Comparison of ENCODE assay signal across 27 cellular contexts in the genomic region with DNA sequence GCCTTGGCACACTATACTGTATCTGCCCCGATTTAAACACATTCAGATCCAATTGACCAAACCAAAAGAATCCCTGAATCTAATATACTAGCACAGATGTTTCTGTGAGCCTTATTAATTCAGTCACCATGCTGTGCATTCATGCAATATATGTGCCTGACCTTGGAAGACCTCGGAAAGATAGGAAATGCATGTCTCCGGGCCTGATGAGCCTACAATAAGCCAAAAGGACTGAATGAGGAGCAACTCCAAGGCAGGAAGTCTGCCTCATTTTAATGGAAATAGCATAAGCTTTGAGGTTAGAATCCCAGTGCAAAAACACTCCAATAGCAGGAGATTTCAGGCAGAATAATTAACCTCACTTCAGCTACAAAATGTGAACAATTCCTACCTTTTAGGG.
A peak's percentile ranks its signal among the peaks of the same experiment; 100 is the strongest.
DNase-seq lines count a peak whose midpoint lies in the region; ATAC-seq, FAIRE-seq and TF ChIP-seq lines count a peak whose summit lies in the region.
"Had no signal": no experiment of that assay in that cellular context is flagged by ENCODE, and none has a peak within 500 bp of the region (broad histone marks: within the 10 kb centered on the region; RNA-seq: fewer than 3 reads in every experiment).

No MANE protein-coding gene starts in this region.

- no peak for DNase-seq in HepG2 (ENCODE audit: low spot score)
- no peak for DNase-seq in right lobe of liver
- peak; percentile 2 for DNase-seq in astrocyte of the hippocampus (ENCODE audit: low read depth, low spot score)
- peak; percentile 18 for DNase-seq in iPS-NIHi7 (ENCODE audit: extremely low spot score)
- DNase-seq in MCF 10A (ENCODE audit: unreplicated experiment), result no peak
- no peak for DNase-seq in erythroblast (lab: John Stamatoyannopoulos, UW)
- DNase-seq in Calu3, result no peak
- no peak for DNase-seq in effector CD4-positive, alpha-beta T cell
- DNase-seq: CD4-positive, CD25-positive, alpha-beta regulatory T cell; DMS79; EL; GDM1; KBM-7; MG63; NCI-H1105 treated with DMSO at 0.1 percent for 48 hours; NCI-H1694; NCI-H2081; NCI-H2227 treated with DMSO at 0.1 percent for 48 hours; NCI-H748 treated with DMSO at 0.1 percent for 48 hours; NK-92 treated with Interleukin-12 subunit alpha and Interleukin-12 subunit beta, amount 100 ng/mL, for 24 hours; PC-3 had no signal

- CTCF ChIA-PET in HepG2 (lab: Yijun Ruan, JAX; ENCODE audit: low intra/inter-chr PET ratio, low total read pairs), result no interaction called here
- CTCF ChIA-PET in MCF 10A (lab: Yijun Ruan, JAX), result no interaction called here
- CTCF ChIA-PET in Calu3 (lab: Charles Lee), result no interaction called here

- H3K27me3 ChIP-seq in HepG2 (ENCODE audit: control insufficient read depth in 1 of 2, insufficient read depth in 2 of 2, low read length in 2 of 2) (no peaks in the 10 kb centered on the region), right lobe of liver (no peaks in the 10 kb centered on the region)
- H3K27me3 ChIP-seq: BLaER1, MG63 had no signal

- no peak overlapping the region for H3K9ac ChIP-seq in HepG2 (ENCODE audit: insufficient read depth, low read depth, low read length)
- H3K9ac ChIP-seq: BLaER1 had no signal

- H2AFZ ChIP-seq in HepG2 (ENCODE audit: low read length), result no peak overlapping the region

- no peaks in the 10 kb centered on the region for H3K36me3 ChIP-seq in HepG2 (replicated peaks in 1 of 2; ENCODE audit: control insufficient read depth in 1 of 2, insufficient read depth in 2 of 2, low read length in 2 of 2)
- H3K36me3 ChIP-seq in right lobe of liver, result no peaks in the 10 kb centered on the region
- H3K36me3 ChIP-seq: BLaER1, MG63 had no signal

- in situ Hi-C loops in HepG2 (cut with HindIII; ENCODE audit: extremely low pct_ligation_motif_present, low pct_unique_long_range_greater_than_20kb), result no loop called here

- H3K9me3 Mint-ChIP-seq in MCF 10A (ENCODE audit: unreplicated experiment), result no peaks in the 10 kb centered on the region
- peaks cover 6% of the 10 kb centered on the region for H3K9me3 Mint-ChIP-seq in Calu3 (ENCODE audit: low read depth, unreplicated experiment)

- no peak overlapping the region for H3K27ac Mint-ChIP-seq in MCF 10A (ENCODE audit: low read depth, unreplicated experiment)
- H3K27ac Mint-ChIP-seq in Calu3 (ENCODE audit: unreplicated experiment), result no peak overlapping the region
- H3K27ac Mint-ChIP-seq: CD4-positive, CD25-positive, alpha-beta regulatory T cell had no signal

- no peaks in the 10 kb centered on the region for H3K4me1 Mint-ChIP-seq in MCF 10A (ENCODE audit: insufficient read depth, unreplicated experiment)
- no peaks in the 10 kb centered on the region for H3K4me1 Mint-ChIP-seq in Calu3 (ENCODE audit: low read depth, unreplicated experiment)
- H3K4me1 Mint-ChIP-seq: CD4-positive, CD25-positive, alpha-beta regulatory T cell had no signal

- POLR2A ChIA-PET in HepG2 (lab: Yijun Ruan, JAX) (no interaction called here), MCF 10A (lab: Yijun Ruan, JAX) (no interaction called here)

- H3K9me3 ChIP-seq in HepG2 (ENCODE audit: low read length) (no peaks in the 10 kb centered on the region), right lobe of liver (no peaks in the 10 kb centered on the region)
- H3K9me3 ChIP-seq: BLaER1, MG63 had no signal

- H3K27ac ChIP-seq in HepG2 (ENCODE audit: extremely low read length, insufficient read depth, low read length) (no peak overlapping the region), right lobe of liver (no peak overlapping the region)
- H3K27ac ChIP-seq: BLaER1 had no signal

- TF ChIP-seq EP300 in HepG2 (IDR thresholded peaks at IDR 0.05; ENCODE audit: low read depth in 2 of 2, low read length in 2 of 2), result no peak
- TF ChIP-seq EP300 in HepG2 (CRISPR knock-in tag; IDR thresholded peaks at IDR 0.05; ENCODE audit: borderline replicate concordance), result no peak

- no peak for FAIRE-seq in HepG2 (lab: Jason Lieb, UNC)
- FAIRE-seq: GM12892, GM19239, H54, HTR-8/SVneo had no signal

- H3K79me2 ChIP-seq in HepG2 (ENCODE audit: insufficient read depth, low read length), result no peaks in the 10 kb centered on the region

- H3K4me3 ChIP-seq in HepG2 (replicated peaks in 1 of 3; ENCODE audit: insufficient read depth in 1 of 3, low read depth in 2 of 3, low read length in 3 of 3), result no peak overlapping the region
- H3K4me3 ChIP-seq in right lobe of liver, result no peak overlapping the region
- H3K4me3 ChIP-seq: BLaER1, MG63 had no signal

- intact Hi-C loops in HepG2 (cut with micrococcal nuclease; ENCODE audit: unreplicated experiment) (no loop called here), right lobe of liver (cut with DNase I) (no loop called here), MCF 10A (cut with micrococcal nuclease) (no loop called here), Calu3 (cut with micrococcal nuclease; ENCODE audit: unreplicated experiment) (no loop called here)

- no peak for TF ChIP-seq RAD21 in HepG2 (CRISPR knock-in tag; IDR thresholded peaks at IDR 0.05)

- H3K4me2 ChIP-seq in HepG2 (ENCODE audit: low read depth, low read length), result 0 out of 2 replicates have a peak overlapping the region, but pooled peaks have one; percentile 5
- H3K4me2 ChIP-seq: BLaER1 had no signal

- BruUV-seq in HepG2 (replicated peaks; lab: Mats Ljungman, UMichigan) (no TSS peak), MCF 10A (replicated peaks; lab: Mats Ljungman, UMichigan) (no TSS peak), Calu3 (replicated peaks; lab: Mats Ljungman, UMichigan) (no TSS peak)

- no peaks in the 10 kb centered on the region for H4K20me1 ChIP-seq in HepG2 (ENCODE audit: insufficient read depth, low read length)
- H4K20me1 ChIP-seq: BLaER1 had no signal

- no peaks in the 10 kb centered on the region for H3K36me3 Mint-ChIP-seq in MCF 10A (ENCODE audit: insufficient read depth, unreplicated experiment)
- no peaks in the 10 kb centered on the region for H3K36me3 Mint-ChIP-seq in Calu3 (ENCODE audit: insufficient read depth, unreplicated experiment)
- H3K36me3 Mint-ChIP-seq: CD4-positive, CD25-positive, alpha-beta regulatory T cell had no signal

- TF ChIP-seq CTCF in HepG2 (CRISPR knock-in tag; IDR thresholded peaks at IDR 0.05), result no peak
- no peak for TF ChIP-seq CTCF in right lobe of liver (IDR thresholded peaks at IDR 0.05)
- no peak for TF ChIP-seq CTCF in MCF 10A (IDR thresholded peaks at IDR 0.05; ENCODE audit: unreplicated experiment)
- TF ChIP-seq CTCF in Calu3 (IDR thresholded peaks at IDR 0.05; ENCODE audit: unreplicated experiment), result no peak

- 11% methylated on average over 3 of the region's 3 CpGs for WGBS in HepG2 (ENCODE audit: low lambda C conversion rate)
- WGBS in right lobe of liver (ENCODE audit: insufficient coverage, low coverage, low lambda C conversion rate, missing lambda C conversion rate), result 41% methylated on average over 3 of the region's 3 CpGs

- H3K4me3 Mint-ChIP-seq in MCF 10A (ENCODE audit: unreplicated experiment) (no peak overlapping the region), Calu3 (ENCODE audit: low read depth, unreplicated experiment) (no peak overlapping the region)
- H3K4me3 Mint-ChIP-seq: CD4-positive, CD25-positive, alpha-beta regulatory T cell had no signal

- TF ChIP-seq POLR2A in HepG2 (IDR thresholded peaks at IDR 0.05; ENCODE audit: insufficient read depth in 1 of 2, low read depth in 2 of 2, low read length in 2 of 2), result no peak
- no peak for TF ChIP-seq POLR2A in right lobe of liver (IDR thresholded peaks at IDR 0.05)
- TF ChIP-seq POLR2A in erythroblast (IDR thresholded peaks at IDR 0.05; ENCODE audit: low read length), result no peak

- H3K27me3 Mint-ChIP-seq in MCF 10A (ENCODE audit: insufficient read depth, unreplicated experiment) (peaks cover 14% of the 10 kb centered on the region), Calu3 (ENCODE audit: unreplicated experiment) (no peaks in the 10 kb centered on the region)
- H3K27me3 Mint-ChIP-seq: CD4-positive, CD25-positive, alpha-beta regulatory T cell had no signal

- H3K4me1 ChIP-seq in HepG2 (ENCODE audit: insufficient read depth, low read length) (peaks cover 33% of the 10 kb centered on the region), right lobe of liver (peaks cover 0 to 27% (median 5%) of the 10 kb centered on the region in 4 donors)
- H3K4me1 ChIP-seq: BLaER1 had no signal

- no peak for ATAC-seq in HepG2
- ATAC-seq in right lobe of liver, result no peak
- ATAC-seq: PC-3, SK-N-SH treated with all-trans-retinoic acid at 6 μM for 48 hours had no signal

TF ChIP-seq in HepG2, 621 proteins besides CTCF, POLR2A, EP300 and RAD21:
- TF ChIP-seq CHD4 (IDR thresholded peaks at IDR 0.05; ENCODE audit: borderline replicate concordance, low read length) (no peak), ATRX (CRISPR knock-in tag; IDR thresholded peaks at IDR 0.05; ENCODE audit: borderline replicate concordance) (no peak), ZNF382 (CRISPR knock-in tag; IDR thresholded peaks at IDR 0.05; ENCODE audit: borderline replicate concordance) (no peak), NFIC (IDR thresholded peaks at IDR 0.05; ENCODE audit: low read length) (no peak), ZNF781 (CRISPR knock-in tag; IDR thresholded peaks at IDR 0.05; ENCODE audit: borderline replicate concordance, not compliant biosample characterization) (no peak)
- TF ChIP-seq, protein P1, sequence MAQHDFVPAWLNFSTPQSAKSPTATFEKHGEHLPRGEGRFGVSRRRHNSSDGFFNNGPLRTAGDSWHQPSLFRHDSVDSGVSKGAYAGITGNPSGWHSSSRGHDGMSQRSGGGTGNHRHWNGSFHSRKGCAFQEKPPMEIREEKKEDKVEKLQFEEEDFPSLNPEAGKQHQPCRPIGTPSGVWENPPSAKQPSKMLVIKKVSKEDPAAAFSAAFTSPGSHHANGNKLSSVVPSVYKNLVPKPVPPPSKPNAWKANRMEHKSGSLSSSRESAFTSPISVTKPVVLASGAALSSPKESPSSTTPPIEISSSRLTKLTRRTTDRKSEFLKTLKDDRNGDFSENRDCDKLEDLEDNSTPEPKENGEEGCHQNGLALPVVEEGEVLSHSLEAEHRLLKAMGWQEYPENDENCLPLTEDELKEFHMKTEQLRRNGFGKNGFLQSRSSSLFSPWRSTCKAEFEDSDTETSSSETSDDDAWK (CRISPR knock-in tag; IDR thresholded peaks at IDR 0.05), result no peak
- TF ChIP-seq, protein P2, sequence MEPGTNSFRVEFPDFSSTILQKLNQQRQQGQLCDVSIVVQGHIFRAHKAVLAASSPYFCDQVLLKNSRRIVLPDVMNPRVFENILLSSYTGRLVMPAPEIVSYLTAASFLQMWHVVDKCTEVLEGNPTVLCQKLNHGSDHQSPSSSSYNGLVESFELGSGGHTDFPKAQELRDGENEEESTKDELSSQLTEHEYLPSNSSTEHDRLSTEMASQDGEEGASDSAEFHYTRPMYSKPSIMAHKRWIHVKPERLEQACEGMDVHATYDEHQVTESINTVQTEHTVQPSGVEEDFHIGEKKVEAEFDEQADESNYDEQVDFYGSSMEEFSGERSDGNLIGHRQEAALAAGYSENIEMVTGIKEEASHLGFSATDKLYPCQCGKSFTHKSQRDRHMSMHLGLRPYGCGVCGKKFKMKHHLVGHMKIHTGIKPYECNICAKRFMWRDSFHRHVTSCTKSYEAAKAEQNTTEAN (CRISPR knock-in tag; conservative IDR thresholded peaks at IDR 0.05), result no peak
TF ChIP-seq in HepG2: peak in this region for 0.

Comparison
In these comparisons a context has a peak if more than half of its experiments do, and no peak if none do; other contexts are left out.
1. DNase-seq: peak in astrocyte of the hippocampus (single experiment) and iPS-NIHi7 (single experiment); none in HepG2 (single experiment), right lobe of liver (0 of 3), MCF 10A (single experiment), erythroblast (0 of 2), Calu3 (single experiment) and effector CD4-positive, alpha-beta T cell (single experiment).